ENCODE assay signal across 20 cellular contexts in genomic region chr2:121519732-121520640, GRCh38. TPM values are rescaled to one million over a fixed set of nuclear protein-coding genes. Genes with fewer than 3 reads are reported as not detected.
DNase-seq lines count a peak whose midpoint lies in the region; ATAC-seq and TF ChIP-seq lines count a peak whose summit lies in the region.
"Had no signal": no experiment of that assay in that cellular context is flagged by ENCODE, and none has a peak within 500 bp of the region (broad histone marks: within the 10 kb centered on the region; RNA-seq: fewer than 3 reads in every experiment).

No MANE protein-coding gene starts in this region.

- H3K4me3 Mint-ChIP-seq in GM23338 (no peak overlapping the region), brain (peak overlapping the region in 1 of 5 experiments; percentile 9), H9 (no peak overlapping the region)
- H3K4me3 Mint-ChIP-seq: activated CD4-positive, alpha-beta memory T cell treated with anti-CD3 and anti-CD28 coated beads for 36 hours; T-helper 1 cell treated with Interleukin-12 subunit alpha and Interleukin-12 subunit beta and Interleukin-4 antibody, amounts not matched to agents 30 μg/mL and 1 μg/mL, for 36 hours had no signal

- H3F3A ChIP-seq in GM23338 (replicated peaks; ENCODE audit: low read depth): no peaks in the 10 kb centered on the region

- no peak overlapping the region for H3K27ac Mint-ChIP-seq in GM23338
- H3K27ac Mint-ChIP-seq in brain: peak overlapping the region; percentile 65 to 89 (median 74)
- no peak overlapping the region for H3K27ac Mint-ChIP-seq in H9

- H3K9me3 Mint-ChIP-seq in GM23338: no peaks in the 10 kb centered on the region
- H3K9me3 Mint-ChIP-seq in brain: no peaks in the 10 kb centered on the region
- H3K9me3 Mint-ChIP-seq in H9: no peaks in the 10 kb centered on the region
- H3K9me3 Mint-ChIP-seq: activated CD4-positive, alpha-beta memory T cell treated with anti-CD3 and anti-CD28 coated beads for 36 hours; T-helper 1 cell treated with Interleukin-12 subunit alpha and Interleukin-12 subunit beta and Interleukin-4 antibody, amounts not matched to agents 30 μg/mL and 1 μg/mL, for 36 hours had no signal

- no peak overlapping the region for H3T11ph ChIP-seq in H9 (ENCODE audit: low read length)

- H3K27ac ChIP-seq in GM23338 (ENCODE audit: low read depth): no peak overlapping the region
- H3K27ac ChIP-seq in right cardiac atrium (ENCODE audit: low read length): no peak overlapping the region
- no peak overlapping the region for H3K27ac ChIP-seq in H9 (ENCODE audit: insufficient read length, low read depth, low read length)

- H3K27me3 ChIP-seq in GM23338 (ENCODE audit: insufficient read depth) (no peaks in the 10 kb centered on the region), right cardiac atrium (ENCODE audit: control insufficient read depth, insufficient read depth) (no peaks in the 10 kb centered on the region), H9 (ENCODE audit: insufficient read depth, low read length) (no peaks in the 10 kb centered on the region)
- H3K27me3 ChIP-seq: BE2C had no signal

- H2BK20ac ChIP-seq in H9 (ENCODE audit: low read depth, low read length, poor library complexity, severe bottlenecking): no peak overlapping the region

- H3K18ac ChIP-seq in H9 (ENCODE audit: insufficient read length, low read depth, low read length): no peak overlapping the region

- H2BK120ac ChIP-seq in H9 (ENCODE audit: low read depth, low read length, poor library complexity, severe bottlenecking): no peak overlapping the region

- H3K4me2 ChIP-seq in GM23338 (no peak overlapping the region), H9 (ENCODE audit: insufficient read depth, insufficient read length, low read length) (no peak overlapping the region)

- no peaks in the 10 kb centered on the region for H3K79me2 ChIP-seq in GM23338 (replicated peaks; ENCODE audit: insufficient read depth)
- H3K79me2 ChIP-seq in H9 (ENCODE audit: insufficient read depth, low read length): no peaks in the 10 kb centered on the region

- WGBS in right cardiac atrium: 76% methylated on average over 6 of the region's 6 CpGs
- no CpG with 5 or more reads among the region's 6 CpGs for WGBS in H9 (ENCODE audit: extremely low coverage, insufficient read length, low lambda C conversion rate)

- H3K23me2 ChIP-seq in H9 (ENCODE audit: insufficient read length, low read depth, low read length, poor library complexity, severe bottlenecking): no peaks in the 10 kb centered on the region

- H4K20me1 ChIP-seq in GM23338 (replicated peaks; ENCODE audit: insufficient read depth): peaks cover 19% of the 10 kb centered on the region; the same call in 1 of the 2 replicates
- H4K20me1 ChIP-seq in H9 (ENCODE audit: control insufficient read depth, insufficient read depth, insufficient read length): no peaks in the 10 kb centered on the region

- H3K4me1 Mint-ChIP-seq in GM23338 (peaks cover 8% of the 10 kb centered on the region; the same call in 2 of the 3 replicates), brain (peaks cover 33% of the 10 kb centered on the region), H9 (peaks cover 0 to 14% of the 10 kb centered on the region in 2 experiments; a peak in 2 of 4 replicates)

- no peak overlapping the region for H3K14ac ChIP-seq in H9 (ENCODE audit: insufficient read depth, low read length)

- H2BK15ac ChIP-seq in H9 (ENCODE audit: low read depth, low read length): no peak overlapping the region

- no peak overlapping the region for H3K9ac ChIP-seq in H9 (ENCODE audit: extremely low read depth, insufficient read length, low read length)

- TF ChIP-seq CTCF in GM23338 (conservative IDR thresholded peaks at IDR 0.05; ENCODE audit: low read depth in 2 of 2): no peak
- no peak for TF ChIP-seq CTCF in brain (conservative IDR thresholded peaks at IDR 0.05)
- no peak for TF ChIP-seq CTCF in H9 (conservative IDR thresholded peaks at IDR 0.05)

- H4K91ac ChIP-seq in H9 (ENCODE audit: insufficient read length, low read depth, low read length): no peak overlapping the region

- no peak overlapping the region for H2AK5ac ChIP-seq in H9 (ENCODE audit: insufficient read length, low read length)

- no peaks in the 10 kb centered on the region for H3K79me1 ChIP-seq in H9 (ENCODE audit: insufficient read depth, low read depth, low read length, poor library complexity, severe bottlenecking)

- H3K4me1 ChIP-seq in GM23338 (ENCODE audit: insufficient read depth) (no peaks in the 10 kb centered on the region), right cardiac atrium (ENCODE audit: control insufficient read depth, insufficient read depth, low read length) (peaks cover 4% of the 10 kb centered on the region), H9 (ENCODE audit: insufficient read depth, low read length) (no peaks in the 10 kb centered on the region)
- H3K4me1 ChIP-seq: BE2C had no signal

- no peak overlapping the region for H2BK5ac ChIP-seq in H9 (ENCODE audit: insufficient read length, low read length)

- no peak overlapping the region for H4K5ac ChIP-seq in H9 (ENCODE audit: insufficient read length, low read depth, low read length)

- H3K56ac ChIP-seq in H9 (ENCODE audit: insufficient read length, low read depth, low read length): no peak overlapping the region

- intact Hi-C loops in right cardiac atrium (cut with DNase I): loop anchor here in 1 of 4 donors (10.0 kb wide), 1 partner anchor 195 kb away; no protein-coding TSS in a partner anchor

- no peak overlapping the region for H3K23ac ChIP-seq in H9 (ENCODE audit: insufficient read length, low read depth, low read length)

- H3K36me3 Mint-ChIP-seq in GM23338 (ENCODE audit: low read depth) (peaks cover 21% of the 10 kb centered on the region; the same call in 2 of the 3 replicates), brain (peaks cover 47% of the 10 kb centered on the region), H9 (ENCODE audit: insufficient read depth in 1 of 3, low read depth in 3 of 3) (peaks cover 8 to 59% (median 31%) of the 10 kb centered on the region in 3 experiments; a peak in 6 of 7 replicates)

- H3K27me3 Mint-ChIP-seq in GM23338 (ENCODE audit: insufficient read depth, low read depth, poor library complexity) (peaks cover 2% of the 10 kb centered on the region), brain (no peaks in the 10 kb centered on the region), H9 (ENCODE audit: low read depth) (no peaks in the 10 kb centered on the region)
- H3K27me3 Mint-ChIP-seq: activated CD4-positive, alpha-beta memory T cell treated with anti-CD3 and anti-CD28 coated beads for 36 hours had no signal

- H3K9me3 ChIP-seq in right cardiac atrium (ENCODE audit: control insufficient read depth, low read length): no peaks in the 10 kb centered on the region
- H3K9me3 ChIP-seq in H9 (ENCODE audit: control insufficient read depth, low read depth, low read length): no peaks in the 10 kb centered on the region
- H3K9me3 ChIP-seq: BE2C had no signal

- ATAC-seq in GM23338: peak; percentile 58
- ATAC-seq in right cardiac atrium: peak; percentile 34 to 53
- ATAC-seq in GM18519 (IDR thresholded peaks at IDR 0.05; ENCODE audit: low FRiP score, unreplicated experiment): no peak
- no peak for ATAC-seq in HG02571 (IDR thresholded peaks at IDR 0.05; ENCODE audit: unreplicated experiment)

- H3K9me2 ChIP-seq in GM23338 (ENCODE audit: insufficient read depth): no peaks in the 10 kb centered on the region

- H3K4me3 ChIP-seq in GM23338 (no peak overlapping the region), right cardiac atrium (ENCODE audit: low read length) (no peak overlapping the region)

- no peak overlapping the region for H4K8ac ChIP-seq in H9 (replicated peaks; ENCODE audit: insufficient read length, low read depth, low read length)

- no peak for DNase-seq in GM23338 (ENCODE audit: low spot score)
- peak in 1 of 3 donors; percentile 62 for DNase-seq in right cardiac atrium
- DNase-seq in retina: peak; percentile 50
- DNase-seq in H9: no peak
- no peak for DNase-seq in germinal center (ENCODE audit: low spot score)
- DNase-seq: activated CD4-positive, alpha-beta memory T cell treated with anti-CD3 and anti-CD28 coated beads for 36 hours; BE2C; central memory CD4-positive, alpha-beta T cell; DMS79 treated with DMSO at 0.1 percent for 48 hours; left cardiac atrium; NCI-H2171; stimulated activated CD4-positive, alpha-beta T cell treated with anti-CD3 and anti-CD28 coated beads, Interleukin-15, amount 100 ng/mL, for 24 hours; stimulated activated CD8-positive, alpha-beta memory T cell treated with anti-CD3 and anti-CD28 coated beads, Interleukin-4, amount 100 ng/mL, for 48 hours had no signal

- no peak overlapping the region for H2BK12ac ChIP-seq in H9 (ENCODE audit: insufficient read length, low read depth, low read length)

- no peak overlapping the region for H3K4ac ChIP-seq in H9 (ENCODE audit: low read depth, low read length)

- no peak overlapping the region for H2AFZ ChIP-seq in GM23338
- H2AFZ ChIP-seq in H9 (ENCODE audit: low read length): no peak overlapping the region

- H3K36me3 ChIP-seq in GM23338 (ENCODE audit: insufficient read depth): peaks cover 3% of the 10 kb centered on the region; the same call in 1 of the 2 replicates
- H3K36me3 ChIP-seq: BE2C had no signal

TF ChIP-seq in GM23338, 12 proteins besides CTCF, POLR2A, EP300 and RAD21:
- TF ChIP-seq, protein P1, sequence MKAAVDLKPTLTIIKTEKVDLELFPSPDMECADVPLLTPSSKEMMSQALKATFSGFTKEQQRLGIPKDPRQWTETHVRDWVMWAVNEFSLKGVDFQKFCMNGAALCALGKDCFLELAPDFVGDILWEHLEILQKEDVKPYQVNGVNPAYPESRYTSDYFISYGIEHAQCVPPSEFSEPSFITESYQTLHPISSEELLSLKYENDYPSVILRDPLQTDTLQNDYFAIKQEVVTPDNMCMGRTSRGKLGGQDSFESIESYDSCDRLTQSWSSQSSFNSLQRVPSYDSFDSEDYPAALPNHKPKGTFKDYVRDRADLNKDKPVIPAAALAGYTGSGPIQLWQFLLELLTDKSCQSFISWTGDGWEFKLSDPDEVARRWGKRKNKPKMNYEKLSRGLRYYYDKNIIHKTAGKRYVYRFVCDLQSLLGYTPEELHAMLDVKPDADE (IDR thresholded peaks at IDR 0.05): no peak
- TF ChIP-seq NANOG (IDR thresholded peaks at IDR 0.05; ENCODE audit: borderline replicate concordance): no peak
- no peak for TF ChIP-seq POLR2AphosphoS5 (IDR thresholded peaks at IDR 0.05; ENCODE audit: low read depth)

RNA-seq across cellular contexts. Expression of gene RNU4ATAC, which starts 10.7 kb away (rescaled TPM):
- total RNA-seq in GM23338 (2014; rRNA removed; shearing (Covaris generic)): not detected in 2 replicates
- polyA plus RNA-seq in GM23338 (2016; fragmentation: Nextera tagmentation; extraction: Ambion mirVana) (9.5 TPM in 1 of 2 replicates, not detected in the other), brain (ENCODE audit: insufficient read depth, low read depth, low replicate concordance) (not detected), right cardiac atrium (not detected)
- total RNA-seq in right cardiac atrium (10 to 100 TPM in 1 of 4 donors, not detected in 3; 12.7 TPM), H9 (2021) (not detected in 2 replicates)
- total RNA-seq: activated CD4-positive, alpha-beta memory T cell treated with anti-CD3 and anti-CD28 coated beads for 36 hours; MCF 10A; OCI-LY7 had no signal
- polyA plus RNA-seq: neural cell had no signal

Comparison
In these comparisons a context has a peak if more than half of its experiments do, and no peak if none do; other contexts are left out.
1. ATAC-seq: peak in GM23338 (single experiment) and right cardiac atrium (2 of 2); none in GM18519 (single experiment) and HG02571 (single experiment).
2. H3K27ac Mint-ChIP-seq: peak in brain (5 of 5); none in GM23338 (single experiment) and H9 (0 of 3).